In genomic region chr19:16161848-16162247, GRCh38 we compare ENCODE assay signal across 1 cellular context.
TF ChIP-seq lines count a peak whose summit lies in the region.

No MANE protein-coding gene starts in this region.

TF ChIP-seq in SK-N-SH, 30 proteins besides CTCF, POLR2A, EP300 and RAD21:
- TF ChIP-seq SIN3A (IDR thresholded peaks at IDR 0.05; ENCODE audit: borderline replicate concordance, low read depth, low read length), result no peak
- TF ChIP-seq RCOR1 (IDR thresholded peaks at IDR 0.05; ENCODE audit: low read length), result no peak
- no peak for TF ChIP-seq TAF1 (IDR thresholded peaks at IDR 0.05; ENCODE audit: borderline replicate concordance, low read depth, low read length)
- no peak for TF ChIP-seq NFIC (IDR thresholded peaks at IDR 0.05; ENCODE audit: borderline replicate concordance)
- no peak for TF ChIP-seq USF2 (IDR thresholded peaks at IDR 0.05; ENCODE audit: borderline replicate concordance, low read depth, low read length)
- TF ChIP-seq JUND (IDR thresholded peaks at IDR 0.05), result peak; percentile 65
- no peak for TF ChIP-seq EZH2phosphoT487 (IDR thresholded peaks at IDR 0.05; ENCODE audit: borderline replicate concordance, low read depth)
- TF ChIP-seq GABPA (IDR thresholded peaks at IDR 0.05; ENCODE audit: low read depth), result no peak
- TF ChIP-seq ELF1 (IDR thresholded peaks at IDR 0.05), result no peak
- TF ChIP-seq YY1 (IDR thresholded peaks at IDR 0.05; ENCODE audit: low read depth), result 0 out of 2 replicates have a peak, but pooled peaks have one; percentile 28
- no peak for TF ChIP-seq USF1 (IDR thresholded peaks at IDR 0.05; ENCODE audit: borderline replicate concordance, low read depth)
- no peak for TF ChIP-seq NRF1 (IDR thresholded peaks at IDR 0.05; ENCODE audit: low read depth, low read length)
- TF ChIP-seq MXI1 (IDR thresholded peaks at IDR 0.05; ENCODE audit: low read depth, low read length), result no peak
- peak; percentile 70; the same call in 1 of the 2 replicates for TF ChIP-seq FOSL2 (IDR thresholded peaks at IDR 0.05; ENCODE audit: borderline replicate concordance, low read depth)
- TF ChIP-seq PBX3 (IDR thresholded peaks at IDR 0.05), result peak; percentile 89
- no peak for TF ChIP-seq REST (IDR thresholded peaks at IDR 0.05; ENCODE audit: low read depth, low read length)
- TF ChIP-seq MEF2A (IDR thresholded peaks at IDR 0.05; ENCODE audit: borderline replicate concordance, low read depth), result no peak
- peak; percentile 42; the same call in 1 of the 2 replicates for TF ChIP-seq TCF12 (IDR thresholded peaks at IDR 0.05)
- TF ChIP-seq POLR2AphosphoS5 (IDR thresholded peaks at IDR 0.05; ENCODE audit: low read depth, low read length), result no peak
- no peak for TF ChIP-seq FOXJ3 (CRISPR knock-in tag; IDR thresholded peaks at IDR 0.05)
- TF ChIP-seq GATA2 (CRISPR knock-in tag; IDR thresholded peaks at IDR 0.05), result no peak
- TF ChIP-seq SMC3 (IDR thresholded peaks at IDR 0.05; ENCODE audit: low read depth, low read length), result no peak
- TF ChIP-seq RFX5 (IDR thresholded peaks at IDR 0.05; ENCODE audit: low read length), result no peak
- TF ChIP-seq TEAD4 (IDR thresholded peaks at IDR 0.05; ENCODE audit: borderline replicate concordance, insufficient read depth), result no peak
- no peak for TF ChIP-seq MAX (IDR thresholded peaks at IDR 0.05; ENCODE audit: low read depth)
- no peak for TF ChIP-seq ZBTB33 (IDR thresholded peaks at IDR 0.05; ENCODE audit: borderline replicate concordance, low read depth)
- no peak for TF ChIP-seq RXRA (IDR thresholded peaks at IDR 0.05; ENCODE audit: borderline replicate concordance, low read depth)
- no peak for TF ChIP-seq CHD2 (IDR thresholded peaks at IDR 0.05; ENCODE audit: low read length, partially characterized antibody)
- no peak for TF ChIP-seq FOXM1 (IDR thresholded peaks at IDR 0.05; ENCODE audit: low read depth)
- no peak for TF ChIP-seq IRF3 (IDR thresholded peaks at IDR 0.05; ENCODE audit: low read depth, low read length)
